12 cellular contexts compared by ENCODE assay signal in genomic region chr1:225650198-225650597, GRCh38. TPM values are rescaled to one million over a fixed set of nuclear protein-coding genes. Genes with fewer than 3 reads are reported as not detected.
DNase-seq lines count a peak whose midpoint lies in the region; ATAC-seq and TF ChIP-seq lines count a peak whose summit lies in the region.
"Had no signal": no experiment of that assay in that cellular context is flagged by ENCODE, and none has a peak within 500 bp of the region (broad histone marks: within the 10 kb centered on the region; RNA-seq: fewer than 3 reads in every experiment).

No MANE protein-coding gene starts in this region.

- peaks cover 15% of the 10 kb centered on the region for H3K36me3 Mint-ChIP-seq in MCF 10A (ENCODE audit: insufficient read depth, unreplicated experiment)

- H3K27ac ChIP-seq in mesenchymal stem cell (ENCODE audit: low read length, poor library complexity, severe bottlenecking) (no peak overlapping the region), stomach smooth muscle (ENCODE audit: low read length) (peak overlapping the region; percentile 13)

- DNase-seq in HEK293T (ENCODE audit: extremely low spot score) (no peak), MCF 10A (ENCODE audit: unreplicated experiment) (no peak), mesenchymal stem cell (no peak), Kasumi-1 (lab: John Stamatoyannopoulos, UW) (no peak), mucosa of descending colon (no peak)
- DNase-seq: activated naive CD4-positive, alpha-beta T cell treated with Interleukin-2 at 50 U/mL for 16 hours; effector memory CD4-positive, alpha-beta T cell; NCI-H345; SIG-M5 had no signal

- H2BK5ac ChIP-seq in mesenchymal stem cell (ENCODE audit: low read depth, low read length, poor library complexity, severe bottlenecking), result no peak overlapping the region

- no peak for TF ChIP-seq CTCF in MCF 10A (IDR thresholded peaks at IDR 0.05; ENCODE audit: unreplicated experiment)
- no peak for TF ChIP-seq CTCF in mucosa of descending colon (IDR thresholded peaks at IDR 0.05)

- H2BK15ac ChIP-seq in mesenchymal stem cell (ENCODE audit: low read depth, poor library complexity, severe bottlenecking), result no peak overlapping the region

- H3K36me3 ChIP-seq in mesenchymal stem cell (ENCODE audit: control insufficient read depth in 1 of 2, insufficient read depth in 2 of 2, low read depth in 1 of 2, low read length in 2 of 2) (no peaks in the 10 kb centered on the region), stomach smooth muscle (ENCODE audit: control insufficient read depth in 2 of 2, insufficient read depth in 2 of 2, low read length in 2 of 2) (no peaks in the 10 kb centered on the region), mucosa of descending colon (ENCODE audit: low read depth) (no peaks in the 10 kb centered on the region)

- no peak overlapping the region for H2BK12ac ChIP-seq in mesenchymal stem cell (ENCODE audit: low read length in 2 of 2)

- H3K4me3 ChIP-seq in mesenchymal stem cell (ENCODE audit: insufficient read depth in 1 of 2, low read depth in 1 of 2, low read length in 2 of 2) (peak overlapping the region in 1 of 2 experiments; percentile 95), stomach smooth muscle (ENCODE audit: low read length in 2 of 2) (peak overlapping the region; percentile 66 to 93), mucosa of descending colon (no peak overlapping the region)

- peak overlapping the region; percentile 99 for H3K4me3 Mint-ChIP-seq in MCF 10A (ENCODE audit: unreplicated experiment)

- H3K9me3 Mint-ChIP-seq in MCF 10A (ENCODE audit: unreplicated experiment), result no peaks in the 10 kb centered on the region

- POLR2A ChIA-PET in HEK293T (lab: Yijun Ruan, JAX), result interaction anchor here (0.8 to 0.9 kb wide), 2 partner anchors 16 to 127 kb away, joined by 3 read pairs; partner anchors contain the start of gene SRP9
- POLR2A ChIA-PET in MCF 10A (lab: Yijun Ruan, JAX), result interaction anchor here (0.6 to 7.6 kb wide), 30 partner anchors 10 to 272 kb away, joined by 3 to 188 read pairs (median 4); partner anchors contain the start of gene SRP9

- H3K18ac ChIP-seq in mesenchymal stem cell (ENCODE audit: low read depth in 1 of 2, low read length in 2 of 2), result no peak overlapping the region

- H3K79me1 ChIP-seq in mesenchymal stem cell (replicated peaks; ENCODE audit: low read length, poor library complexity, severe bottlenecking), result peaks cover 3% of the 10 kb centered on the region

- CTCF ChIA-PET in HEK293T (lab: Yijun Ruan, JAX), result interaction anchor here (0.6 to 1.1 kb wide), 2 partner anchors 86 to 122 kb away, joined by 3 read pairs; no protein-coding TSS in a partner anchor
- CTCF ChIA-PET in MCF 10A (lab: Yijun Ruan, JAX), result interaction anchor here (0.6 to 4.7 kb wide), 10 partner anchors 22 to 900 kb away, joined by 3 to 33 read pairs (median 4); partner anchors contain the start of gene SRP9

- H4K8ac ChIP-seq in mesenchymal stem cell (ENCODE audit: low read length), result no peak overlapping the region

- H3K9me3 ChIP-seq in mesenchymal stem cell (ENCODE audit: control insufficient read depth, low read length) (no peaks in the 10 kb centered on the region), stomach smooth muscle (ENCODE audit: control insufficient read depth in 2 of 2, low read length in 2 of 2) (no peaks in the 10 kb centered on the region), mucosa of descending colon (no peaks in the 10 kb centered on the region)

- H3K9ac ChIP-seq in mesenchymal stem cell (ENCODE audit: low read length) (peak overlapping the region; percentile 97), stomach smooth muscle (ENCODE audit: low read length in 2 of 2) (peak overlapping the region; percentile 68 to 90)

- peaks cover 51% of the 10 kb centered on the region for H3K4me1 Mint-ChIP-seq in MCF 10A (ENCODE audit: insufficient read depth, unreplicated experiment)

- H2AK5ac ChIP-seq in mesenchymal stem cell (ENCODE audit: low read length, severe bottlenecking), result no peak overlapping the region

- no peak overlapping the region for H2AFZ ChIP-seq in mesenchymal stem cell (ENCODE audit: low read depth, low read length)

- no peaks in the 10 kb centered on the region for H3K27me3 Mint-ChIP-seq in MCF 10A (ENCODE audit: insufficient read depth, unreplicated experiment)

- no peak overlapping the region for H4K91ac ChIP-seq in mesenchymal stem cell (ENCODE audit: low read length)

- H3K27me3 ChIP-seq in mesenchymal stem cell (ENCODE audit: control insufficient read depth in 1 of 2, insufficient read depth in 1 of 2, low read length in 2 of 2) (no peaks in the 10 kb centered on the region), stomach smooth muscle (ENCODE audit: control insufficient read depth in 1 of 2, insufficient read depth in 2 of 2, low read length in 2 of 2) (no peaks in the 10 kb centered on the region)

- H3K27ac Mint-ChIP-seq in MCF 10A (ENCODE audit: low read depth, unreplicated experiment), result peak overlapping the region; percentile 94

- H3K23ac ChIP-seq in mesenchymal stem cell (ENCODE audit: low read length in 2 of 2), result no peak overlapping the region

- no peak overlapping the region for H2BK120ac ChIP-seq in mesenchymal stem cell (ENCODE audit: low read depth, low read length)

- 83% methylated on average over 5 of the region's 7 CpGs for WGBS in mesenchymal stem cell

- peaks cover 4% of the 10 kb centered on the region for H3K4me1 ChIP-seq in mesenchymal stem cell (ENCODE audit: control insufficient read depth, insufficient read depth, low read depth, low read length)
- H3K4me1 ChIP-seq in stomach smooth muscle (ENCODE audit: control insufficient read depth, insufficient read depth, low read length), result peaks cover 12% of the 10 kb centered on the region
- H3K4me1 ChIP-seq in mucosa of descending colon (ENCODE audit: low read depth), result peaks cover 6% of the 10 kb centered on the region

- H3K4me2 ChIP-seq in mesenchymal stem cell (ENCODE audit: low read length, poor library complexity, severe bottlenecking), result peak overlapping the region; percentile 16

- no peak for ATAC-seq in GM21619 (IDR thresholded peaks at IDR 0.05; ENCODE audit: unreplicated experiment)
- ATAC-seq in GM18873 (IDR thresholded peaks at IDR 0.05; ENCODE audit: low FRiP score, unreplicated experiment), result no peak
- ATAC-seq in mucosa of descending colon, result no peak

- H3K4ac ChIP-seq in mesenchymal stem cell (ENCODE audit: low read depth in 1 of 2, low read length in 2 of 2), result no peak overlapping the region

- no peak overlapping the region for H3K14ac ChIP-seq in mesenchymal stem cell (ENCODE audit: low read length in 2 of 2)

- BruUV-seq in MCF 10A (replicated peaks; lab: Mats Ljungman, UMichigan), result no TSS peak

- intact Hi-C loops in MCF 10A (cut with micrococcal nuclease) (loop anchor here (1.0 to 2.0 kb wide), 2 partner anchors 47 to 95 kb away; no protein-coding TSS in a partner anchor), mucosa of descending colon (cut with DNase I, micrococcal nuclease) (no loop called here)

TF ChIP-seq in HEK293T, 16 proteins besides CTCF, POLR2A, EP300 and RAD21:
- TF ChIP-seq ZNF384 (IDR thresholded peaks at IDR 0.05) (no peak), PKNOX1 (IDR thresholded peaks at IDR 0.05) (peak; percentile 81)
TF ChIP-seq in HEK293T: peak in this region for 1.

RNA-seq across cellular contexts. Expression of gene ENAH, which starts 2.7 kb away (rescaled TPM):
- total RNA-seq in MCF 10A (2022) (346 and 420 TPM in 2 replicates), mucosa of descending colon (100 to 1,000 TPM in 1 of 3 donors, 10 to 100 TPM in 2; 17.6 to 130 (median 41.3) TPM)
- 78.1 TPM for polyA plus RNA-seq in mesenchymal stem cell (2013, experiment 1 of 2)
- polyA plus RNA-seq in mesenchymal stem cell (2013, experiment 2 of 2), result 80.9 TPM
